In genomic region chr13:113050856-113051431, GRCh38 we compare ENCODE assay signal across 1 cellular context.
TF ChIP-seq lines count a peak whose summit lies in the region.

No MANE protein-coding gene starts in this region.

TF ChIP-seq in HepG2, 621 proteins besides CTCF, POLR2A, EP300 and RAD21:
- no peak for TF ChIP-seq HNF4A (CRISPR knock-in tag; IDR thresholded peaks at IDR 0.05)
- no peak for TF ChIP-seq ZNF253 (CRISPR knock-in tag; IDR thresholded peaks at IDR 0.05; ENCODE audit: borderline replicate concordance)
- TF ChIP-seq THAP9 (CRISPR knock-in tag; IDR thresholded peaks at IDR 0.05; ENCODE audit: borderline replicate concordance): no peak
- TF ChIP-seq ZSCAN5A (CRISPR knock-in tag; IDR thresholded peaks at IDR 0.05; ENCODE audit: borderline replicate concordance): no peak
- no peak for TF ChIP-seq TGIF2 (CRISPR knock-in tag; IDR thresholded peaks at IDR 0.05)
- no peak for TF ChIP-seq MAF1 (CRISPR knock-in tag; IDR thresholded peaks at IDR 0.05; ENCODE audit: borderline replicate concordance)
- TF ChIP-seq SP1 (IDR thresholded peaks at IDR 0.05): no peak
- TF ChIP-seq SP1 (CRISPR knock-in tag; IDR thresholded peaks at IDR 0.05): no peak
- no peak for TF ChIP-seq ATM (IDR thresholded peaks at IDR 0.05; ENCODE audit: borderline replicate concordance)
- no peak for TF ChIP-seq ZNF335 (CRISPR knock-in tag; IDR thresholded peaks at IDR 0.05)
- TF ChIP-seq SMARCC2 (IDR thresholded peaks at IDR 0.05): no peak
- no peak for TF ChIP-seq ZMYM3 (CRISPR knock-in tag; IDR thresholded peaks at IDR 0.05)
- TF ChIP-seq TBL1XR1 (IDR thresholded peaks at IDR 0.05; ENCODE audit: borderline replicate concordance, low read length, partially characterized antibody): no peak
- TF ChIP-seq PHF21A (CRISPR knock-in tag; IDR thresholded peaks at IDR 0.05): no peak
- no peak for TF ChIP-seq ZBTB49 (CRISPR knock-in tag; IDR thresholded peaks at IDR 0.05; ENCODE audit: borderline replicate concordance)
- no peak for TF ChIP-seq PHF8 (CRISPR knock-in tag; IDR thresholded peaks at IDR 0.05)
- no peak for TF ChIP-seq ZBTB26 (CRISPR knock-in tag; IDR thresholded peaks at IDR 0.05; ENCODE audit: borderline replicate concordance)
TF ChIP-seq in HepG2: peak in this region for 0.
